Comparison of ENCODE assay signal across 1 cellular context in genomic region chr7:132065193-132065972, GRCh38.
TF ChIP-seq lines count a peak whose summit lies in the region.

No MANE protein-coding gene starts in this region.

TF ChIP-seq in SK-N-SH, 30 proteins besides CTCF, POLR2A, EP300 and RAD21 (continued from another document):
- TF ChIP-seq POLR2AphosphoS5 (IDR thresholded peaks at IDR 0.05; ENCODE audit: low read depth, low read length) = peak; percentile 94; the same call in 1 of the 2 replicates
- no peak for TF ChIP-seq GATA2 (CRISPR knock-in tag; IDR thresholded peaks at IDR 0.05)
- peak; percentile 34 for TF ChIP-seq CHD2 (IDR thresholded peaks at IDR 0.05; ENCODE audit: low read length, partially characterized antibody)
- TF ChIP-seq JUND (IDR thresholded peaks at IDR 0.05) = peak; percentile 99
- no peak for TF ChIP-seq MXI1 (IDR thresholded peaks at IDR 0.05; ENCODE audit: low read depth, low read length)
- TF ChIP-seq GABPA (IDR thresholded peaks at IDR 0.05; ENCODE audit: low read depth) = peak; percentile 60
- 0 out of 2 replicates have a peak, but pooled peaks have one; percentile 31 for TF ChIP-seq RCOR1 (IDR thresholded peaks at IDR 0.05; ENCODE audit: low read length)
- TF ChIP-seq YY1 (IDR thresholded peaks at IDR 0.05; ENCODE audit: low read depth) = peak; percentile 85
- peak; percentile 96 for TF ChIP-seq RXRA (IDR thresholded peaks at IDR 0.05; ENCODE audit: borderline replicate concordance, low read depth)
- peak; percentile 94 for TF ChIP-seq NFIC (IDR thresholded peaks at IDR 0.05; ENCODE audit: borderline replicate concordance)
- TF ChIP-seq, protein P1, sequence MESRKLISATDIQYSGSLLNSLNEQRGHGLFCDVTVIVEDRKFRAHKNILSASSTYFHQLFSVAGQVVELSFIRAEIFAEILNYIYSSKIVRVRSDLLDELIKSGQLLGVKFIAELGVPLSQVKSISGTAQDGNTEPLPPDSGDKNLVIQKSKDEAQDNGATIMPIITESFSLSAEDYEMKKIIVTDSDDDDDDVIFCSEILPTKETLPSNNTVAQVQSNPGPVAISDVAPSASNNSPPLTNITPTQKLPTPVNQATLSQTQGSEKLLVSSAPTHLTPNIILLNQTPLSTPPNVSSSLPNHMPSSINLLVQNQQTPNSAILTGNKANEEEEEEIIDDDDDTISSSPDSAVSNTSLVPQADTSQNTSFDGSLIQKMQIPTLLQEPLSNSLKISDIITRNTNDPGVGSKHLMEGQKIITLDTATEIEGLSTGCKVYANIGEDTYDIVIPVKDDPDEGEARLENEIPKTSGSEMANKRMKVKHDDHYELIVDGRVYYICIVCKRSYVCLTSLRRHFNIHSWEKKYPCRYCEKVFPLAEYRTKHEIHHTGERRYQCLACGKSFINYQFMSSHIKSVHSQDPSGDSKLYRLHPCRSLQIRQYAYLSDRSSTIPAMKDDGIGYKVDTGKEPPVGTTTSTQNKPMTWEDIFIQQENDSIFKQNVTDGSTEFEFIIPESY (IDR thresholded peaks at IDR 0.05; ENCODE audit: borderline replicate concordance, low read depth) = peak; percentile 87; the same call in 1 of the 2 replicates
- TF ChIP-seq, protein P2, sequence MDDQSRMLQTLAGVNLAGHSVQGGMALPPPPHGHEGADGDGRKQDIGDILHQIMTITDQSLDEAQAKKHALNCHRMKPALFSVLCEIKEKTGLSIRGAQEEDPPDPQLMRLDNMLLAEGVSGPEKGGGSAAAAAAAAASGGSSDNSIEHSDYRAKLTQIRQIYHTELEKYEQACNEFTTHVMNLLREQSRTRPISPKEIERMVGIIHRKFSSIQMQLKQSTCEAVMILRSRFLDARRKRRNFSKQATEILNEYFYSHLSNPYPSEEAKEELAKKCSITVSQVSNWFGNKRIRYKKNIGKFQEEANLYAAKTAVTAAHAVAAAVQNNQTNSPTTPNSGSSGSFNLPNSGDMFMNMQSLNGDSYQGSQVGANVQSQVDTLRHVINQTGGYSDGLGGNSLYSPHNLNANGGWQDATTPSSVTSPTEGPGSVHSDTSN (IDR thresholded peaks at IDR 0.05) = peak; percentile 87
- peak; percentile 95 for TF ChIP-seq SIN3A (IDR thresholded peaks at IDR 0.05; ENCODE audit: borderline replicate concordance, low read depth, low read length)
- TF ChIP-seq, protein P3, sequence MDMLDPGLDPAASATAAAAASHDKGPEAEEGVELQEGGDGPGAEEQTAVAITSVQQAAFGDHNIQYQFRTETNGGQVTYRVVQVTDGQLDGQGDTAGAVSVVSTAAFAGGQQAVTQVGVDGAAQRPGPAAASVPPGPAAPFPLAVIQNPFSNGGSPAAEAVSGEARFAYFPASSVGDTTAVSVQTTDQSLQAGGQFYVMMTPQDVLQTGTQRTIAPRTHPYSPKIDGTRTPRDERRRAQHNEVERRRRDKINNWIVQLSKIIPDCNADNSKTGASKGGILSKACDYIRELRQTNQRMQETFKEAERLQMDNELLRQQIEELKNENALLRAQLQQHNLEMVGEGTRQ (IDR thresholded peaks at IDR 0.05; ENCODE audit: borderline replicate concordance, low read depth, low read length) = no peak
TF ChIP-seq in SK-N-SH: peak in this region for 20.
